In the genomic region with DNA sequence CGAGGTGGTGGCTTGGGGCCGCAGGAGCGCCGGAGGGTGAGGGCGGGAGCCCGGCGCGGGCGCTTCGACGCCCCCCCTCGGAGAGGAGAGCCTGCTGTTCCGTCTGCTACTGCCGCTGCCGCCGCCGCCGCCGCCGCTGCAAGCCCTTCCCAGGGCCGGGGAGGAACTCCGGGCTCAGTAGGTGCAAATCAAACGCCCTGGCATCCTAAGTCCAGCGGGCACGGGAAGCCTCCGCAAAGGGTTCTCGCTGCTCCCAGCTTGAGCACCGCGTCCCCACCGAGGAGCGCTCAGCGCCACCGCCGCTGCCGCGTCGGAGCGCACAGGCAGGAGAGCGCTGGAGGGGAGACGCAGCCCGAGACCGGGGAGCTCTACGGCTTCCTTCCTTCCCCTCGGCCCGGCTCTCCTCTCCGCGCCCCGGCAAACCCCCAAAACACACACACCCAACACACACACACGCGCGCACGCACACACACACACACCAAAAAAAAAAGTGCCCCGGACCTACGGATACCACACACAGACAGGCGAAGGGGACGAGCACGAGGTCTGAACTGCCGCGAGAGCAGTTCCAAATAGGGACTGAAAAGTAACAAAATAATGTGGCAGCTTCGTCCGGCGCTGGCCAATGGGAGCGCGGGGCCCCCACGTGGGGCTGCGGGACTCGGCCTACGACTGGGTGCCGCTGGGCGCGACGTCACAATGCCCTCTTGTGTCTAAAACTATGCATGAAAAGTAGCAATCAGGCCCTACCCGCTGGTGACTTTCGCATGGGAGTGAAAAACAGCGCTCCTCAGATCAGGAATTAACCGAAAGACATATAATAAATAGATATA, we compare ENCODE assay signal across 1 cellular context.
TF ChIP-seq lines count a peak whose summit lies in the region.

Gene TLE3, minus strand, starts transcription at position 581 of the 833 bp plus-strand sequence. CDS start 1,119 bp downstream, outside the sequence.

TF ChIP-seq in HepG2, 621 proteins besides CTCF, POLR2A, EP300 and RAD21 (continued from another document):
- TF ChIP-seq ZNF207 (IDR thresholded peaks at IDR 0.05; ENCODE audit: borderline replicate concordance) (no peak), BRD4 (CRISPR knock-in tag; IDR thresholded peaks at IDR 0.05) (no peak), ZSCAN25 (CRISPR knock-in tag; IDR thresholded peaks at IDR 0.05) (no peak), RARA (CRISPR knock-in tag; IDR thresholded peaks at IDR 0.05) (peak; percentile 35; the same call in 1 of the 2 replicates), MXD1 (CRISPR knock-in tag; IDR thresholded peaks at IDR 0.05) (peak; percentile 49; the same call in 1 of the 2 replicates), HINFP (CRISPR knock-in tag; IDR thresholded peaks at IDR 0.05; ENCODE audit: low read depth) (0 out of 2 replicates have a peak, but pooled peaks have one; percentile 57), RFX3 (CRISPR knock-in tag; IDR thresholded peaks at IDR 0.05) (0 out of 2 replicates have a peak, but pooled peaks have one; percentile 4), STAT5B (CRISPR knock-in tag; IDR thresholded peaks at IDR 0.05) (no peak)
TF ChIP-seq in HepG2: peak in this region for 182.
